Comparison of ENCODE assay signal across 1 cellular context in genomic region chr12:84983289-84983688, GRCh38.
TF ChIP-seq lines count a peak whose summit lies in the region.

No MANE protein-coding gene starts in this region.

TF ChIP-seq in WTC11, 78 proteins besides CTCF, POLR2A, EP300 and RAD21 (continued from another document):
- TF ChIP-seq EMX1 (CRISPR knock-in tag; IDR thresholded peaks at IDR 0.05) (no peak), NFATC4 (CRISPR knock-in tag; IDR thresholded peaks at IDR 0.05) (no peak), MYBL2 (CRISPR knock-in tag; IDR thresholded peaks at IDR 0.05) (no peak), AR (CRISPR knock-in tag; IDR thresholded peaks at IDR 0.05) (no peak), MXD4 (CRISPR knock-in tag; IDR thresholded peaks at IDR 0.05; ENCODE audit: borderline replicate concordance) (no peak), ZBTB21 (CRISPR knock-in tag; IDR thresholded peaks at IDR 0.05; ENCODE audit: borderline replicate concordance) (no peak), AFF4 (CRISPR knock-in tag; IDR thresholded peaks at IDR 0.05; ENCODE audit: borderline replicate concordance) (no peak), SP1 (CRISPR knock-in tag; conservative IDR thresholded peaks at IDR 0.05) (no peak), TP53 (CRISPR knock-in tag; IDR thresholded peaks at IDR 0.05) (no peak), ZNF512 (CRISPR knock-in tag; IDR thresholded peaks at IDR 0.05; ENCODE audit: borderline replicate concordance) (no peak), NR3C1 (CRISPR knock-in tag; conservative IDR thresholded peaks at IDR 0.05; ENCODE audit: low read depth) (no peak), ZNF671 (CRISPR knock-in tag; IDR thresholded peaks at IDR 0.05) (no peak)
- TF ChIP-seq, protein P1, sequence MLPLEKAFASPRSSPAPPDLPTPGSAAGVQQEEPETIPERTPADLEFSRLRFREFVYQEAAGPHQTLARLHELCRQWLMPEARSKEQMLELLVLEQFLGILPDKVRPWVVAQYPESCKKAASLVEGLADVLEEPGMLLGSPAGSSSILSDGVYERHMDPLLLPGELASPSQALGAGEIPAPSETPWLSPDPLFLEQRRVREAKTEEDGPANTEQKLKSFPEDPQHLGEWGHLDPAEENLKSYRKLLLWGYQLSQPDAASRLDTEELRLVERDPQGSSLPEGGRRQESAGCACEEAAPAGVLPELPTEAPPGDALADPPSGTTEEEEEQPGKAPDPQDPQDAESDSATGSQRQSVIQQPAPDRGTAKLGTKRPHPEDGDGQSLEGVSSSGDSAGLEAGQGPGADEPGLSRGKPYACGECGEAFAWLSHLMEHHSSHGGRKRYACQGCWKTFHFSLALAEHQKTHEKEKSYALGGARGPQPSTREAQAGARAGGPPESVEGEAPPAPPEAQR (CRISPR knock-in tag; IDR thresholded peaks at IDR 0.05) = no peak
